In the genomic region with DNA sequence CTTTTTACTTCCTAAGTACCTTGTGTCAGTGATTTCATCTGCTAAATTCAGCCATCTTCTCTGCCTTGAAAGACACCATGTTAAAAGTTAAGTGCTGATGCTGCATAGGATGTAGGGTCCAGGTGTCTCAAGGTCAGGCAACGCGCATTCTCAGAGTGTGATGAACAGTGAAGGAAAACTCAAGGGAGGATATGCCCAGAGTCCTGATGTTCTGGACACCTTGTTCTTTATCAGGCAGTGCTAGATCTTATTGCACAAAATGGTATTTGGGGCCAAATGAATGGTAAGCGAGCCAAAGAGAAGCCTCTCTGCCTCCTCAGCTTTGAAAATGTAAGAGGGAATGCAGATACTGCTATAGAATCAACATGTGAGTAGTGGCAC, we compare ENCODE assay signal across 16 cellular contexts.
DNase-seq lines count a peak whose midpoint lies in the region; ATAC-seq and TF ChIP-seq lines count a peak whose summit lies in the region.
"Had no signal": no experiment of that assay in that cellular context is flagged by ENCODE, and none has a peak within 500 bp of the region (broad histone marks: within the 10 kb centered on the region; RNA-seq: fewer than 3 reads in every experiment).

No MANE protein-coding gene starts in this region.

- intact Hi-C loops in natural killer cell (cut with micrococcal nuclease) = no loop called here

- no peak for TF ChIP-seq CTCF in natural killer cell (IDR thresholded peaks at IDR 0.05)
- no peak for TF ChIP-seq CTCF in mesothelial cell of epicardium (IDR thresholded peaks at IDR 0.05; ENCODE audit: unreplicated experiment)
- no peak for TF ChIP-seq CTCF in brain microvascular endothelial cell (IDR thresholded peaks at IDR 0.05; ENCODE audit: low read depth, low read length, missing control alignments)

- H3K27ac Mint-ChIP-seq in natural killer cell (peak overlapping the region; percentile 4 to 29), T-helper 17 cell (peak overlapping the region; percentile 96), mesothelial cell of epicardium (peak overlapping the region; percentile 1)
- peak overlapping the region in 1 of 2 donors; percentile 56 for H3K27ac Mint-ChIP-seq in natural killer cell treated with Interleukin-12 subunit alpha and Interleukin-12 subunit beta and Interleukin-15 and Interleukin-18, amount 100 ng/mL, for 72 hours
- H3K27ac Mint-ChIP-seq: activated CD4-positive, alpha-beta T cell treated with anti-CD3 and anti-CD28 coated beads, Interleukin-2, amount 10 ng/mL, durations not matched to agents 7 days and 5 days had no signal

- no peak for ATAC-seq in natural killer cell
- no peak for ATAC-seq in natural killer cell treated with Interleukin-12 subunit alpha and Interleukin-12 subunit beta and Interleukin-15 and Interleukin-18, amount 100 ng/mL, for 72 hours
- ATAC-seq in T-helper 17 cell = no peak
- ATAC-seq in HG03196 (IDR thresholded peaks at IDR 0.05; ENCODE audit: unreplicated experiment) = no peak
- ATAC-seq: activated naive CD4-positive, alpha-beta T cell treated with anti-CD3 and anti-CD28 coated beads, Interleukin-2, amount 50 U/mL, for 72 hours had no signal

- no peaks in the 10 kb centered on the region for H3K27me3 ChIP-seq in brain microvascular endothelial cell (replicated peaks)

- DNase-seq in natural killer cell (no peak), T-helper 17 cell (no peak), mesothelial cell of epicardium (ENCODE audit: low spot score in 2 of 2, unreplicated experiment in 2 of 2) (no peak), brain microvascular endothelial cell (no peak)
- DNase-seq in natural killer cell treated with Interleukin-12 subunit alpha and Interleukin-12 subunit beta and Interleukin-15 and Interleukin-18, amount 100 ng/mL, for 72 hours (ENCODE audit: low spot score) = no peak
- DNase-seq in stimulated activated CD8-positive, alpha-beta memory T cell treated with anti-CD3 and anti-CD28 coated beads, Interleukin-4, amount 100 ng/mL, for 48 hours = no peak
- DNase-seq: activated CD4-positive, alpha-beta T cell treated with anti-CD3 and anti-CD28 coated beads, Interleukin-2, amount 10 ng/mL, durations not matched to agents 7 days and 5 days; AML-193; cortex of kidney; Kasumi-1; mucosa of descending colon; NCI-H226; RPMI8226; substantia nigra had no signal

- H3K4me1 Mint-ChIP-seq in natural killer cell (peaks cover 34 to 42% of the 10 kb centered on the region in 2 donors), T-helper 17 cell (peaks cover 64% of the 10 kb centered on the region), mesothelial cell of epicardium (peaks cover 43% of the 10 kb centered on the region)
- peaks cover 47 to 49% of the 10 kb centered on the region in 2 donors for H3K4me1 Mint-ChIP-seq in natural killer cell treated with Interleukin-12 subunit alpha and Interleukin-12 subunit beta and Interleukin-15 and Interleukin-18, amount 100 ng/mL, for 72 hours (ENCODE audit: low read depth in 2 of 2)

- no peaks in the 10 kb centered on the region for H3K36me3 Mint-ChIP-seq in natural killer cell
- no peaks in the 10 kb centered on the region for H3K36me3 Mint-ChIP-seq in natural killer cell treated with Interleukin-12 subunit alpha and Interleukin-12 subunit beta and Interleukin-15 and Interleukin-18, amount 100 ng/mL, for 72 hours
- peaks cover 6% of the 10 kb centered on the region for H3K36me3 Mint-ChIP-seq in T-helper 17 cell (ENCODE audit: low read depth)
- H3K36me3 Mint-ChIP-seq in mesothelial cell of epicardium = no peaks in the 10 kb centered on the region

- H3K4me3 Mint-ChIP-seq in natural killer cell (no peak overlapping the region), T-helper 17 cell (peak overlapping the region; percentile 45), mesothelial cell of epicardium (no peak overlapping the region)
- no peak overlapping the region for H3K4me3 Mint-ChIP-seq in natural killer cell treated with Interleukin-12 subunit alpha and Interleukin-12 subunit beta and Interleukin-15 and Interleukin-18, amount 100 ng/mL, for 72 hours
- H3K4me3 Mint-ChIP-seq: activated CD4-positive, alpha-beta T cell treated with anti-CD3 and anti-CD28 coated beads, Interleukin-2, amount 10 ng/mL, durations not matched to agents 7 days and 5 days had no signal

- no peaks in the 10 kb centered on the region for H3K36me3 ChIP-seq in brain microvascular endothelial cell (replicated peaks)

- H3K27me3 Mint-ChIP-seq in natural killer cell (ENCODE audit: low read depth in 2 of 2) = no peaks in the 10 kb centered on the region
- H3K27me3 Mint-ChIP-seq in natural killer cell treated with Interleukin-12 subunit alpha and Interleukin-12 subunit beta and Interleukin-15 and Interleukin-18, amount 100 ng/mL, for 72 hours = no peaks in the 10 kb centered on the region
- H3K27me3 Mint-ChIP-seq in T-helper 17 cell = no peaks in the 10 kb centered on the region
- H3K27me3 Mint-ChIP-seq in mesothelial cell of epicardium (ENCODE audit: low read depth) = no peaks in the 10 kb centered on the region
- H3K27me3 Mint-ChIP-seq: activated CD4-positive, alpha-beta T cell treated with anti-CD3 and anti-CD28 coated beads, Interleukin-2, amount 10 ng/mL, durations not matched to agents 7 days and 5 days had no signal

- no peak overlapping the region for H3K27ac ChIP-seq in brain microvascular endothelial cell

- in situ Hi-C loops in brain microvascular endothelial cell (cut with HindIII; ENCODE audit: low pct_ligation_motif_present, low sequenced_read_pairs) = no loop called here

- H3K9me3 ChIP-seq in T-helper 17 cell (ENCODE audit: control insufficient read depth, low read length, poor library complexity, severe bottlenecking) = no peaks in the 10 kb centered on the region
- H3K9me3 ChIP-seq: mucosa of descending colon had no signal

- H3K4me3 ChIP-seq in brain microvascular endothelial cell (ENCODE audit: low read depth, low read length) = no peak overlapping the region
- H3K4me3 ChIP-seq: mucosa of descending colon had no signal

- H3K9me3 Mint-ChIP-seq in natural killer cell = no peaks in the 10 kb centered on the region
- H3K9me3 Mint-ChIP-seq in natural killer cell treated with Interleukin-12 subunit alpha and Interleukin-12 subunit beta and Interleukin-15 and Interleukin-18, amount 100 ng/mL, for 72 hours = no peaks in the 10 kb centered on the region
- no peaks in the 10 kb centered on the region for H3K9me3 Mint-ChIP-seq in mesothelial cell of epicardium
- H3K9me3 Mint-ChIP-seq: activated CD4-positive, alpha-beta T cell treated with anti-CD3 and anti-CD28 coated beads, Interleukin-2, amount 10 ng/mL, durations not matched to agents 7 days and 5 days; activated naive CD4-positive, alpha-beta T cell treated with anti-CD3 and anti-CD28 coated beads, Interleukin-2, amount 50 U/mL, for 72 hours had no signal
